In genomic region chr1:228455715-228456114, GRCh38 we compare ENCODE assay signal across 10 cellular contexts.
DNase-seq lines count a peak whose midpoint lies in the region; ATAC-seq and TF ChIP-seq lines count a peak whose summit lies in the region.
"Had no signal": no experiment of that assay in that cellular context is flagged by ENCODE, and none has a peak within 500 bp of the region (broad histone marks: within the 10 kb centered on the region; RNA-seq: fewer than 3 reads in every experiment).

No MANE protein-coding gene starts in this region.

- H3K27ac ChIP-seq in RWPE1 = no peak overlapping the region

- H3K4me3 ChIP-seq in AG04449 (ENCODE audit: low read depth, low read length) (no peak overlapping the region), fibroblast of mammary gland (ENCODE audit: control insufficient read depth, low read depth, low read length) (no peak overlapping the region)
- H3K4me3 ChIP-seq: right atrium auricular region had no signal

- CTCF ChIA-PET in AG04449 (lab: Yijun Ruan, JAX) (interaction anchor here (1.3 to 1.6 kb wide), 4 partner anchors 14 to 325 kb away, joined by 4 to 6 read pairs (median 5); no protein-coding TSS in a partner anchor), RWPE1 (lab: Yijun Ruan, JAX) (interaction anchor here (0.7 kb wide), 2 partner anchors 29 to 999 kb away, joined by 3 to 4 read pairs; no protein-coding TSS in a partner anchor)

- no peak for DNase-seq in AG04449 (ENCODE audit: low read depth, low spot score)
- DNase-seq in DMS114 treated with DMSO at 0.1 percent for 48 hours (lab: John Stamatoyannopoulos, UW; ENCODE audit: unreplicated experiment) = peak; percentile 9
- no peak for DNase-seq in RWPE1 (ENCODE audit: low spot score)
- peak; percentile 28 for DNase-seq in fibroblast of mammary gland (ENCODE audit: low read depth)
- no peak for DNase-seq in NCI-H2107 treated with DMSO at 0.1 percent for 48 hours (lab: John Stamatoyannopoulos, UW; ENCODE audit: unreplicated experiment)
- DNase-seq in DMS153 treated with DMSO at 0.1 percent for 48 hours (lab: John Stamatoyannopoulos, UW; ENCODE audit: unreplicated experiment) = no peak
- DNase-seq in NOMO-1 (lab: John Stamatoyannopoulos, UW; ENCODE audit: unreplicated experiment in 2 of 2) = no peak

- TF ChIP-seq CTCF in AG04449 (IDR thresholded peaks at IDR 0.05; ENCODE audit: insufficient read depth, low read length, missing control alignments) (peak; percentile 3), RWPE1 (conservative IDR thresholded peaks at IDR 0.05; ENCODE audit: low read depth) (peak; percentile 18; the same call in 1 of the 2 replicates), fibroblast of mammary gland (conservative IDR thresholded peaks at IDR 0.05; ENCODE audit: control insufficient read depth, insufficient read depth, low read depth, low read length) (peak; percentile 22)

- no peak for ATAC-seq in GM21526 (IDR thresholded peaks at IDR 0.05; ENCODE audit: low FRiP score, unreplicated experiment)
- ATAC-seq: stimulated activated memory B cell treated with anti-CD40 and anti-IgM and Interleukin-4, amounts not matched to agents 10 μg/mL and 1 μg/mL and 100 μg/mL, for 72 hours had no signal

- POLR2A ChIA-PET in AG04449 (lab: Yijun Ruan, JAX) (no interaction called here), RWPE1 (lab: Yijun Ruan, JAX; ENCODE audit: low non-redundant PET) (interaction anchor here (0.5 kb wide), 1 partner anchor 49 kb away, joined by 8 read pairs; the partner anchor contains the start of gene TRIM11)

Comparison
In these comparisons a context has a peak if more than half of its experiments do, and no peak if none do; other contexts are left out.
1. DNase-seq: peak in DMS114 treated with DMSO at 0.1 percent for 48 hours (single experiment) and fibroblast of mammary gland (single experiment); none in AG04449 (single experiment), RWPE1 (single experiment), NCI-H2107 treated with DMSO at 0.1 percent for 48 hours (single experiment), DMS153 treated with DMSO at 0.1 percent for 48 hours (single experiment) and NOMO-1 (0 of 2).
2. Peak in every context shown above with its lines, with median percentiles within 50 percentile points of each other: CTCF ChIP-seq.